Comparison of ENCODE assay signal across 26 cellular contexts in the genomic region with DNA sequence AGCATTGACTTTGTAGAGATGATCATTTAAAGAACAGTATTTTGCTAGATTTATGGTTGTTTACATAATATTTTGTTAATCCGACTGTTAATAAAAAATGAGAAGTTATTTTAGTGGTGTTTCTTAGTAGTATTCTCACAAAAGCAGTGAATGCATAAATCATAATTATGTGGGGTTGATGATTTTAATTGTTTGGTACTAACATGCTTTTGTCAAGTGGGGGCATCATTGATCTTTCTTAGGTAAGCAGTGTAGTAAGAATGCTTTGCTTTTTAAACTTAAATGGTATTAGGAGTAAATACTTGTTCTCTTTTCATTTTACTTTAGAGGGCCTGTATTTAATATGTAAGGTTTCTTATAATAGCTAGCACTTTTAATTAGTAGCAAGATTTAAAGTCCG.
DNase-seq lines count a peak whose midpoint lies in the region; ATAC-seq, FAIRE-seq and TF ChIP-seq lines count a peak whose summit lies in the region.
"Had no signal": no experiment of that assay in that cellular context is flagged by ENCODE, and none has a peak within 500 bp of the region (broad histone marks: within the 10 kb centered on the region; RNA-seq: fewer than 3 reads in every experiment).

No MANE protein-coding gene starts in this region.

- no peaks in the 10 kb centered on the region for H3K36me3 Mint-ChIP-seq in endodermal cell (ENCODE audit: low read depth)
- H3K36me3 Mint-ChIP-seq in activated CD8-positive, alpha-beta T cell treated with anti-CD3 and anti-CD28 coated beads, Interleukin-2, amount 10 ng/mL, durations not matched to agents 7 days and 5 days (ENCODE audit: low read depth): peaks cover 3% of the 10 kb centered on the region
- H3K36me3 Mint-ChIP-seq: natural killer cell had no signal

- no TSS peak for BruUV-seq in HCT116 (replicated peaks; lab: Mats Ljungman, UMichigan)

- ATAC-seq in HCT116: no peak
- ATAC-seq in activated CD8-positive, alpha-beta T cell treated with anti-CD3 and anti-CD28 coated beads, Interleukin-2, amount 10 ng/mL, durations not matched to agents 7 days and 5 days: no peak
- ATAC-seq: activated T-cell treated with anti-CD3 and anti-CD28 coated beads, Interleukin-2, amount 50 U/mL, for 4 hours; heart left ventricle; left cardiac atrium; natural killer cell; right lobe of liver had no signal

- no peaks in the 10 kb centered on the region for H3F3A ChIP-seq in OCI-LY1 (ENCODE audit: insufficient read depth, low read length)

- DNase-seq in HCT116 (ENCODE audit: low read depth, low spot score) (no peak), endodermal cell (no peak), testis (no peak), small intestine (no peak), DMS153 treated with DMSO at 0.1 percent for 48 hours (lab: John Stamatoyannopoulos, UW; ENCODE audit: unreplicated experiment) (no peak)
- no peak for DNase-seq in activated CD8-positive, alpha-beta T cell treated with anti-CD3 and anti-CD28 coated beads, Interleukin-2, amount 10 ng/mL, durations not matched to agents 7 days and 5 days
- DNase-seq: activated CD8-positive, alpha-beta memory T cell treated with anti-CD3 and anti-CD28 coated beads for 24 hours; activated naive CD4-positive, alpha-beta T cell treated with anti-CD3 and anti-CD28 coated beads for 36 hours; activated T-cell treated with anti-CD3 and anti-CD28 coated beads, Interleukin-2, amount 50 U/mL, for 4 hours; amygdala; CD4-positive, CD25-positive, alpha-beta regulatory T cell; DMS79; heart left ventricle; left cardiac atrium; mesenchymal stem cell; natural killer cell; NCI-H1436 treated with DMSO at 0.1 percent for 48 hours; NCI-H526 treated with DMSO at 0.1 percent for 48 hours; ovary; PC-9; right lobe of liver; SIG-M5 had no signal

- POLR2A ChIA-PET in HCT116 (lab: Charles Lee): no interaction called here
- POLR2A ChIA-PET in activated CD8-positive, alpha-beta T cell treated with anti-CD3 and anti-CD28 coated beads, Interleukin-2, amount 10 ng/mL, durations not matched to agents 7 days and 5 days (lab: Charles Lee): no interaction called here

- H3K27ac Mint-ChIP-seq in endodermal cell: no peak overlapping the region
- H3K27ac Mint-ChIP-seq in activated CD8-positive, alpha-beta T cell treated with anti-CD3 and anti-CD28 coated beads, Interleukin-2, amount 10 ng/mL, durations not matched to agents 7 days and 5 days: no peak overlapping the region
- H3K27ac Mint-ChIP-seq: activated naive CD4-positive, alpha-beta T cell treated with anti-CD3 and anti-CD28 coated beads for 36 hours; CD4-positive, CD25-positive, alpha-beta regulatory T cell; natural killer cell had no signal

- TF ChIP-seq CTCF in 22Rv1 (IDR thresholded peaks at IDR 0.05) (peak; percentile 32; the same call in 1 of the 2 replicates), HCT116 (IDR thresholded peaks at IDR 0.05 in 2 of 3, conservative IDR thresholded peaks at IDR 0.05 in 1 of 3; ENCODE audit: borderline replicate concordance in 1 of 3, insufficient read depth in 1 of 3, low read depth in 2 of 3, low read length in 2 of 3) (no peak), OCI-LY1 (IDR thresholded peaks at IDR 0.05; ENCODE audit: low read length) (peak; percentile 49; the same call in 1 of the 2 replicates), endodermal cell (conservative IDR thresholded peaks at IDR 0.05) (peak; percentile 59), testis (IDR thresholded peaks at IDR 0.05) (no peak)

- RAD21 ChIA-PET in HCT116 (lab: Charles Lee; ENCODE audit: low non-redundant PET in 1 of 2, low total read pairs in 2 of 2, uncharacterized antibody in 2 of 2, unreplicated experiment in 2 of 2): no interaction called here

- WGBS in endodermal cell (ENCODE audit: insufficient coverage in 1 of 2, insufficient read length in 1 of 2), 2 experiments: 57 to 90% methylated on average over 1 to 2 of the region's 2 CpGs
- 88 to 91% methylated on average over 2 of the region's 2 CpGs for WGBS in testis, 2 donors
- WGBS in small intestine, 3 donors: 89 to 95% (median 93%) methylated on average over 2 of the region's 2 CpGs

- H4K20me1 ChIP-seq in HCT116 (ENCODE audit: insufficient read depth) (no peaks in the 10 kb centered on the region), OCI-LY1 (ENCODE audit: insufficient read depth, low read length) (no peaks in the 10 kb centered on the region)

- H3K4me3 ChIP-seq in HCT116 (replicated peaks in 1 of 2; ENCODE audit: low read depth in 1 of 2, low read length in 2 of 2) (no peak overlapping the region), OCI-LY1 (ENCODE audit: low read depth, low read length, poor library complexity, severe bottlenecking) (no peak overlapping the region), endodermal cell (ENCODE audit: low read length) (no peak overlapping the region), testis (no peak overlapping the region), small intestine (ENCODE audit: low read depth in 1 of 2, low read length in 2 of 2) (no peak overlapping the region)
- H3K4me3 ChIP-seq: heart left ventricle, ovary, PC-9, right lobe of liver had no signal

- no peak overlapping the region for H3K4me3 Mint-ChIP-seq in endodermal cell
- no peak overlapping the region for H3K4me3 Mint-ChIP-seq in activated CD8-positive, alpha-beta T cell treated with anti-CD3 and anti-CD28 coated beads, Interleukin-2, amount 10 ng/mL, durations not matched to agents 7 days and 5 days
- H3K4me3 Mint-ChIP-seq: activated naive CD4-positive, alpha-beta T cell treated with anti-CD3 and anti-CD28 coated beads for 36 hours; activated T-cell treated with anti-CD3 and anti-CD28 coated beads, Interleukin-2, amount 50 U/mL, for 4 hours; CD4-positive, CD25-positive, alpha-beta regulatory T cell; natural killer cell had no signal

- TF ChIP-seq POLR2A in HCT116 (IDR thresholded peaks at IDR 0.05; ENCODE audit: borderline replicate concordance, extremely low read depth, insufficient read depth, insufficient read length) (no peak), testis (IDR thresholded peaks at IDR 0.05) (no peak)

- no peak overlapping the region for H3K27ac ChIP-seq in 22Rv1
- no peak overlapping the region for H3K27ac ChIP-seq in HCT116 (ENCODE audit: low read depth, low read length)
- H3K27ac ChIP-seq in OCI-LY1 (ENCODE audit: low read depth, low read length, poor library complexity, severe bottlenecking): no peak overlapping the region
- H3K27ac ChIP-seq in endodermal cell (ENCODE audit: low read depth, low read length): no peak overlapping the region
- no peak overlapping the region for H3K27ac ChIP-seq in testis
- H3K27ac ChIP-seq in small intestine (ENCODE audit: low read depth in 1 of 2, low read length in 1 of 2): no peak overlapping the region
- H3K27ac ChIP-seq: heart left ventricle, ovary, PC-9, right lobe of liver had no signal

- peak; percentile 5; the same call in 1 of the 2 replicates for TF ChIP-seq RAD21 in HCT116 (IDR thresholded peaks at IDR 0.05; ENCODE audit: low read depth)

- H3K27me3 Mint-ChIP-seq in endodermal cell (ENCODE audit: insufficient read depth): no peaks in the 10 kb centered on the region
- H3K27me3 Mint-ChIP-seq in activated CD8-positive, alpha-beta T cell treated with anti-CD3 and anti-CD28 coated beads, Interleukin-2, amount 10 ng/mL, durations not matched to agents 7 days and 5 days (ENCODE audit: low read depth): no peaks in the 10 kb centered on the region
- H3K27me3 Mint-ChIP-seq: CD4-positive, CD25-positive, alpha-beta regulatory T cell had no signal

- CTCF ChIA-PET in HCT116 (lab: Charles Lee): no interaction called here
- CTCF ChIA-PET in activated CD8-positive, alpha-beta T cell treated with anti-CD3 and anti-CD28 coated beads, Interleukin-2, amount 10 ng/mL, durations not matched to agents 7 days and 5 days (lab: Charles Lee): no interaction called here

- H3K36me3 ChIP-seq in HCT116 (ENCODE audit: control insufficient read depth in 1 of 2, insufficient read depth in 2 of 2, low read length in 2 of 2) (peaks cover 0 to 10% of the 10 kb centered on the region in 2 experiments; a peak in 3 of 4 replicates), OCI-LY1 (ENCODE audit: insufficient read depth, low read length) (no peaks in the 10 kb centered on the region), endodermal cell (ENCODE audit: control insufficient read depth, insufficient read depth, low read length) (no peaks in the 10 kb centered on the region), testis (ENCODE audit: low read depth, missing control alignments) (no peaks in the 10 kb centered on the region), small intestine (ENCODE audit: control insufficient read depth in 2 of 2, insufficient read depth in 2 of 2, low read length in 2 of 2) (peaks cover 2 to 4% of the 10 kb centered on the region in 2 donors)
- H3K36me3 ChIP-seq: ovary had no signal

- no peaks in the 10 kb centered on the region for H3K4me1 Mint-ChIP-seq in endodermal cell
- no peaks in the 10 kb centered on the region for H3K4me1 Mint-ChIP-seq in activated CD8-positive, alpha-beta T cell treated with anti-CD3 and anti-CD28 coated beads, Interleukin-2, amount 10 ng/mL, durations not matched to agents 7 days and 5 days (ENCODE audit: low read depth)
- H3K4me1 Mint-ChIP-seq: natural killer cell had no signal

- H3K4me1 ChIP-seq in HCT116 (ENCODE audit: control insufficient read depth in 1 of 2, insufficient read depth in 2 of 2, low read length in 2 of 2): no peaks in the 10 kb centered on the region
- H3K4me1 ChIP-seq in OCI-LY1 (ENCODE audit: insufficient read depth, low read length, severe bottlenecking): no peaks in the 10 kb centered on the region
- H3K4me1 ChIP-seq in endodermal cell (ENCODE audit: control insufficient read depth, insufficient read depth, low read length): no peaks in the 10 kb centered on the region
- no peaks in the 10 kb centered on the region for H3K4me1 ChIP-seq in testis
- no peaks in the 10 kb centered on the region for H3K4me1 ChIP-seq in small intestine (ENCODE audit: control insufficient read depth in 2 of 2, insufficient read depth in 1 of 2, low read depth in 1 of 2, low read length in 1 of 2)
- H3K4me1 ChIP-seq: heart left ventricle, right lobe of liver had no signal

- H3K79me2 ChIP-seq in HCT116 (ENCODE audit: insufficient read depth, low read length): 0 out of 2 replicates have a peak, but pooled peaks cover 5% of the 10 kb centered on the region
- H3K79me2 ChIP-seq in OCI-LY1 (ENCODE audit: insufficient read depth, low read length): no peaks in the 10 kb centered on the region

- intact Hi-C loops in HCT116 (cut with micrococcal nuclease) (no loop called here), testis (cut with DNase I; ENCODE audit: low total_unique reads) (no loop called here)

- H3K9ac ChIP-seq in HCT116 (ENCODE audit: low read length) (no peak overlapping the region), OCI-LY1 (ENCODE audit: low read length) (no peak overlapping the region), endodermal cell (ENCODE audit: extremely low read depth, low read length, poor library complexity, severe bottlenecking) (no peak overlapping the region)

- no peak for FAIRE-seq in small intestine (lab: Jason Lieb, UNC)
- FAIRE-seq: bronchial epithelial cell, GM12892 had no signal

- no peaks in the 10 kb centered on the region for H3K9me3 Mint-ChIP-seq in endodermal cell
- H3K9me3 Mint-ChIP-seq in activated CD8-positive, alpha-beta T cell treated with anti-CD3 and anti-CD28 coated beads, Interleukin-2, amount 10 ng/mL, durations not matched to agents 7 days and 5 days (ENCODE audit: insufficient read depth): no peaks in the 10 kb centered on the region
- H3K9me3 Mint-ChIP-seq: activated naive CD4-positive, alpha-beta T cell treated with anti-CD3 and anti-CD28 coated beads for 36 hours; activated T-cell treated with anti-CD3 and anti-CD28 coated beads, Interleukin-2, amount 50 U/mL, for 4 hours; CD4-positive, CD25-positive, alpha-beta regulatory T cell; natural killer cell had no signal

- no peak overlapping the region for H2AFZ ChIP-seq in HCT116 (ENCODE audit: low read depth, low read length, poor library complexity, severe bottlenecking)
- H2AFZ ChIP-seq in OCI-LY1 (ENCODE audit: low read length): no peak overlapping the region
- H2AFZ ChIP-seq: PC-9 had no signal

- H3K9me3 ChIP-seq in HCT116 (ENCODE audit: control insufficient read depth in 1 of 2, insufficient read depth in 1 of 2, low read depth in 1 of 2, low read length in 2 of 2): no peaks in the 10 kb centered on the region
- no peaks in the 10 kb centered on the region for H3K9me3 ChIP-seq in OCI-LY1 (ENCODE audit: low read length)
- no peaks in the 10 kb centered on the region for H3K9me3 ChIP-seq in endodermal cell (ENCODE audit: control insufficient read depth, low read length)
- no peaks in the 10 kb centered on the region for H3K9me3 ChIP-seq in testis
- H3K9me3 ChIP-seq in small intestine (ENCODE audit: control insufficient read depth, low read depth): no peaks in the 10 kb centered on the region
- H3K9me3 ChIP-seq: heart left ventricle, ovary, right lobe of liver had no signal

- no peaks in the 10 kb centered on the region for H3K9me2 ChIP-seq in HCT116 (ENCODE audit: insufficient read depth)
- H3K9me2 ChIP-seq in OCI-LY1 (ENCODE audit: low read depth, low read length): no peaks in the 10 kb centered on the region

- H3K4me2 ChIP-seq in HCT116 (ENCODE audit: low read length): no peak overlapping the region
- H3K4me2 ChIP-seq in OCI-LY1 (ENCODE audit: low read length): no peak overlapping the region
- H3K4me2 ChIP-seq: PC-9 had no signal

- no peaks in the 10 kb centered on the region for H3K27me3 ChIP-seq in HCT116 (ENCODE audit: insufficient read depth, low read length)
- H3K27me3 ChIP-seq in OCI-LY1 (ENCODE audit: insufficient read depth, low read length): no peaks in the 10 kb centered on the region
- no peaks in the 10 kb centered on the region for H3K27me3 ChIP-seq in endodermal cell (ENCODE audit: control insufficient read depth, insufficient read depth, low read length, poor library complexity, severe bottlenecking)
- H3K27me3 ChIP-seq in testis: no peaks in the 10 kb centered on the region
- no peaks in the 10 kb centered on the region for H3K27me3 ChIP-seq in small intestine (ENCODE audit: control insufficient read depth in 2 of 2, insufficient read depth in 2 of 2, low read length in 2 of 2)
- H3K27me3 ChIP-seq: heart left ventricle, ovary, right lobe of liver had no signal

Comparison
In these comparisons a context has a peak if more than half of its experiments do, and no peak if none do; other contexts are left out.
1. CTCF ChIP-seq: peak in 22Rv1 (single experiment), OCI-LY1 (single experiment) and endodermal cell (single experiment); none in HCT116 (0 of 3) and testis (0 of 3).